Comparison of ENCODE assay signal across 8 cellular contexts in genomic region chr10:124743188-124744046, GRCh38. TPM values are rescaled to one million over a fixed set of nuclear protein-coding genes. Genes with fewer than 3 reads are reported as not detected.
DNase-seq lines count a peak whose midpoint lies in the region; ATAC-seq and TF ChIP-seq lines count a peak whose summit lies in the region.

No MANE protein-coding gene starts in this region.

- peaks cover 9% of the 10 kb centered on the region for H3K23me2 ChIP-seq in H9 (ENCODE audit: insufficient read length, low read depth, low read length, poor library complexity, severe bottlenecking)

- H3K56ac ChIP-seq in H9 (ENCODE audit: insufficient read length, low read depth, low read length) = no peak overlapping the region

- no peak overlapping the region for H3T11ph ChIP-seq in H9 (ENCODE audit: low read length)

- no peaks in the 10 kb centered on the region for H3K9me3 ChIP-seq in H9 (ENCODE audit: control insufficient read depth, low read depth, low read length)
- H3K9me3 ChIP-seq in PC-3 (ENCODE audit: low read length) = no peaks in the 10 kb centered on the region

- no peak for TF ChIP-seq CTCF in H9 (conservative IDR thresholded peaks at IDR 0.05)
- no peak for TF ChIP-seq CTCF in PC-3 (conservative IDR thresholded peaks at IDR 0.05; ENCODE audit: low read depth, low read length)
- TF ChIP-seq CTCF in brain (conservative IDR thresholded peaks at IDR 0.05) = no peak

- no peak overlapping the region for H2BK120ac ChIP-seq in H9 (ENCODE audit: low read depth, low read length, poor library complexity, severe bottlenecking)

- H3K4me3 Mint-ChIP-seq in H9 (peak overlapping the region; percentile 88 to 95), brain (peak overlapping the region; percentile 92 to 98 (median 96))

- H4K91ac ChIP-seq in H9 (ENCODE audit: insufficient read length, low read depth, low read length) = no peak overlapping the region

- no peak overlapping the region for H2AK5ac ChIP-seq in H9 (ENCODE audit: insufficient read length, low read length)

- H3K27me3 Mint-ChIP-seq in H9 (ENCODE audit: low read depth) (peaks cover 44% of the 10 kb centered on the region), brain (peaks cover 6% of the 10 kb centered on the region)

- no peak overlapping the region for H3K4ac ChIP-seq in H9 (ENCODE audit: low read depth, low read length)

- H3K27ac ChIP-seq in H9 (ENCODE audit: insufficient read length, low read depth, low read length) (no peak overlapping the region), PC-3 (ENCODE audit: low read length) (no peak overlapping the region)

- H3K36me3 Mint-ChIP-seq in H9 (ENCODE audit: insufficient read depth in 1 of 3, low read depth in 3 of 3) = peaks cover 0 to 5% (median 3%) of the 10 kb centered on the region in 3 experiments; a peak in 6 of 7 replicates
- no peaks in the 10 kb centered on the region for H3K36me3 Mint-ChIP-seq in brain

- H3K79me2 ChIP-seq in H9 (ENCODE audit: insufficient read depth, low read length) = no peaks in the 10 kb centered on the region
- peaks cover 49% of the 10 kb centered on the region for H3K79me2 ChIP-seq in PC-3 (ENCODE audit: low read length)

- no peaks in the 10 kb centered on the region for H3K79me1 ChIP-seq in H9 (ENCODE audit: insufficient read depth, low read depth, low read length, poor library complexity, severe bottlenecking)

- no peak overlapping the region for H2BK5ac ChIP-seq in H9 (ENCODE audit: insufficient read length, low read length)

- no peak overlapping the region for H2AFZ ChIP-seq in H9 (ENCODE audit: low read length)
- peak overlapping the region; percentile 70; the same call in 1 of the 2 replicates for H2AFZ ChIP-seq in PC-3 (ENCODE audit: low read length)

- ATAC-seq in PC-3 = no peak
- no peak for ATAC-seq in GM19328 (IDR thresholded peaks at IDR 0.05; ENCODE audit: unreplicated experiment)

- H2BK20ac ChIP-seq in H9 (ENCODE audit: low read depth, low read length, poor library complexity, severe bottlenecking) = no peak overlapping the region

- H3K4me1 Mint-ChIP-seq in H9 = peaks cover 52 to 54% of the 10 kb centered on the region in 2 experiments
- peaks cover 78% of the 10 kb centered on the region for H3K4me1 Mint-ChIP-seq in brain

- H3K9ac ChIP-seq in H9 (ENCODE audit: extremely low read depth, insufficient read length, low read length) (peak overlapping the region; percentile 15), PC-3 (ENCODE audit: low read length) (peak overlapping the region; percentile 61)

- POLR2A ChIA-PET in PC-3 (lab: Charles Lee; ENCODE audit: unreplicated experiment) = no interaction called here

- peak overlapping the region; percentile 88 for H3K4me2 ChIP-seq in H9 (ENCODE audit: insufficient read depth, insufficient read length, low read length)
- peak overlapping the region; percentile 83 for H3K4me2 ChIP-seq in PC-3 (ENCODE audit: low read length)

- DNase-seq in DMS114 treated with DMSO at 0.1 percent for 48 hours (lab: John Stamatoyannopoulos, UW; ENCODE audit: unreplicated experiment) (peak; percentile 14), H9 (no peak), PC-3 (peak; percentile 21), islet precursor cell (peak; percentile 74), NCI-H2171 (lab: John Stamatoyannopoulos, UW) (no peak)
- DNase-seq in stimulated activated naive CD4-positive, alpha-beta T cell treated with Interleukin-2 at 50 U/mL for 16 hours (lab: John Stamatoyannopoulos, UW) = peak; percentile 30

- intact Hi-C loops in PC-3 (cut with micrococcal nuclease) = no loop called here

- peak overlapping the region; percentile 41; the same call in 1 of the 2 replicates for H3K14ac ChIP-seq in H9 (ENCODE audit: insufficient read depth, low read length)

- H3K18ac ChIP-seq in H9 (ENCODE audit: insufficient read length, low read depth, low read length) = no peak overlapping the region

- no peaks in the 10 kb centered on the region; the same call in 1 of the 2 replicates for H3K36me3 ChIP-seq in PC-3 (ENCODE audit: low read depth, low read length)

- CTCF ChIA-PET in PC-3 (lab: Charles Lee) = interaction anchor here (0.6 to 0.8 kb wide), 4 partner anchors 24 to 1515 kb away, joined by 4 to 6 read pairs (median 5); partner anchors contain the start of gene EEF1AKMT2

- peaks cover 6% of the 10 kb centered on the region; the same call in 1 of the 2 replicates for H3K27me3 ChIP-seq in H9 (ENCODE audit: insufficient read depth, low read length)
- H3K27me3 ChIP-seq in PC-3 (ENCODE audit: low read length) = no peaks in the 10 kb centered on the region

- no peak overlapping the region for H2BK12ac ChIP-seq in H9 (ENCODE audit: insufficient read length, low read depth, low read length)

- H3K9me3 Mint-ChIP-seq in H9 (no peaks in the 10 kb centered on the region), brain (no peaks in the 10 kb centered on the region)

- no peak overlapping the region for H3K23ac ChIP-seq in H9 (ENCODE audit: insufficient read length, low read depth, low read length)

- WGBS in H9 (ENCODE audit: extremely low coverage, insufficient read length, low lambda C conversion rate) = no CpG with 5 or more reads among the region's 89 CpGs

- no peak overlapping the region for H4K8ac ChIP-seq in H9 (replicated peaks; ENCODE audit: insufficient read length, low read depth, low read length)

- H2BK15ac ChIP-seq in H9 (ENCODE audit: low read depth, low read length) = no peak overlapping the region

- no peak overlapping the region for H4K5ac ChIP-seq in H9 (ENCODE audit: insufficient read length, low read depth, low read length)

- H3K4me1 ChIP-seq in H9 (ENCODE audit: insufficient read depth, low read length) (peaks cover 16% of the 10 kb centered on the region; the same call in 1 of the 2 replicates), PC-3 (ENCODE audit: insufficient read depth, low read length) (peaks cover 53% of the 10 kb centered on the region)

- H3F3A ChIP-seq in PC-3 (ENCODE audit: low read length, unreplicated experiment) = no peaks in the 10 kb centered on the region

- H4K20me1 ChIP-seq in H9 (ENCODE audit: control insufficient read depth, insufficient read depth, insufficient read length) = no peaks in the 10 kb centered on the region
- no peaks in the 10 kb centered on the region for H4K20me1 ChIP-seq in PC-3 (ENCODE audit: low read length)

- H3K27ac Mint-ChIP-seq in H9 (no peak overlapping the region; a peak in 1 of 7 replicates), brain (peak overlapping the region; percentile 97 to 99 (median 98))

- H3K9me2 ChIP-seq in PC-3 (replicated peaks; ENCODE audit: low read length) = no peaks in the 10 kb centered on the region

- BruUV-seq in PC-3 (replicated peaks; lab: Mats Ljungman, UMichigan) = no TSS peak

- peak overlapping the region; percentile 92 for H3K4me3 ChIP-seq in PC-3 (ENCODE audit: low read length)

RNA-seq across cellular contexts. Expression of gene FAM53B, which starts 0.8 kb away (rescaled TPM):
- 10.6 and 11.5 TPM in 2 replicates for total RNA-seq in H9 (2021)
- 16.5 and 19.4 TPM in 2 replicates for total RNA-seq in PC-3 (2014; rRNA removed)
- 25.9 TPM for polyA plus RNA-seq in brain (ENCODE audit: insufficient read depth, low read depth, low replicate concordance)

RNA-seq across cellular contexts. Expression of gene EEF1AKMT2, which starts 48.3 kb away (rescaled TPM):
- total RNA-seq in H9 (2021) = 17.8 and 19.0 TPM in 2 replicates
- total RNA-seq in PC-3 (2014; rRNA removed) = 18.2 and 19.6 TPM in 2 replicates
- polyA plus RNA-seq in brain (ENCODE audit: insufficient read depth, low read depth, low replicate concordance) = 9.8 TPM

RNA-seq across cellular contexts. Expression of gene ABRAXAS2, which starts 58.2 kb away (rescaled TPM):
- total RNA-seq in H9 (2021) (11.4 and 12.2 TPM in 2 replicates), PC-3 (2014; rRNA removed) (7.9 and 10.6 TPM in 2 replicates)
- polyA plus RNA-seq in brain (ENCODE audit: insufficient read depth, low read depth, low replicate concordance) = 6.6 TPM

Comparison
In these comparisons a context has a peak if more than half of its experiments do, and no peak if none do; other contexts are left out.
1. DNase-seq: peak in DMS114 treated with DMSO at 0.1 percent for 48 hours (single experiment), PC-3 (single experiment), islet precursor cell (single experiment) and stimulated activated naive CD4-positive, alpha-beta T cell treated with Interleukin-2 at 50 U/mL for 16 hours (single experiment); none in H9 (single experiment) and NCI-H2171 (single experiment).
2. H3K27ac Mint-ChIP-seq: peak in brain (5 of 5); none in H9 (0 of 3).